1 cellular context compared by ENCODE assay signal in genomic region chr10:80526742-80527141, GRCh38.
TF ChIP-seq lines count a peak whose summit lies in the region.

No MANE protein-coding gene starts in this region.

TF ChIP-seq in HepG2, 621 proteins besides CTCF, POLR2A, EP300 and RAD21 (continued from another document):
- TF ChIP-seq CENPBD1 (CRISPR knock-in tag; IDR thresholded peaks at IDR 0.05; ENCODE audit: borderline replicate concordance, low read depth): no peak
- no peak for TF ChIP-seq THAP8 (CRISPR knock-in tag; IDR thresholded peaks at IDR 0.05; ENCODE audit: borderline replicate concordance)
